9 cellular contexts compared by ENCODE assay signal in genomic region chr10:125084191-125085186, GRCh38.
DNase-seq lines count a peak whose midpoint lies in the region; ATAC-seq and TF ChIP-seq lines count a peak whose summit lies in the region.
"Had no signal": no experiment of that assay in that cellular context is flagged by ENCODE, and none has a peak within 500 bp of the region (broad histone marks: within the 10 kb centered on the region; RNA-seq: fewer than 3 reads in every experiment).

No MANE protein-coding gene starts in this region.

- DNase-seq in GM04503 (ENCODE audit: low read depth) (peak; percentile 85), SJSA1 (ENCODE audit: low read depth in 1 of 2, low spot score in 2 of 2) (peak; percentile 91), glomerular endothelial cell (ENCODE audit: extremely low read depth, low read depth, low spot score) (peak; percentile 81), pulmonary artery endothelial cell (ENCODE audit: low read depth, low spot score) (peak; percentile 85), lower leg skin (ENCODE audit: low spot score in 2 of 2) (no peak)
- no peak for DNase-seq in stimulated activated CD4-positive, alpha-beta T cell treated with anti-CD3 and anti-CD28 coated beads, Interleukin-2, amount 100 ng/mL, for 24 hours
- DNase-seq in activated naive CD4-positive, alpha-beta T cell treated with anti-CD3 and anti-CD28 coated beads, Interleukin-2, amount 10 ng/mL, durations not matched to agents 7 days and 5 days, result no peak
- DNase-seq in activated CD8-positive, alpha-beta T cell treated with anti-CD3 and anti-CD28 coated beads for 36 hours, result no peak

- TF ChIP-seq CTCF in activated CD8-positive, alpha-beta T cell treated with anti-CD3 and anti-CD28 coated beads for 36 hours (IDR thresholded peaks at IDR 0.05), result no peak
- no peak for TF ChIP-seq CTCF in lower leg skin (IDR thresholded peaks at IDR 0.05)

- H3K27ac ChIP-seq in SJSA1, result peak overlapping the region; percentile 91

- H3K36me3 Mint-ChIP-seq in activated naive CD4-positive, alpha-beta T cell treated with anti-CD3 and anti-CD28 coated beads, Interleukin-2, amount 10 ng/mL, durations not matched to agents 7 days and 5 days, result no peaks in the 10 kb centered on the region
- H3K36me3 Mint-ChIP-seq in activated CD8-positive, alpha-beta T cell treated with anti-CD3 and anti-CD28 coated beads for 36 hours (ENCODE audit: low read depth), result no peaks in the 10 kb centered on the region

- peaks cover 12% of the 10 kb centered on the region for H3K27me3 Mint-ChIP-seq in activated naive CD4-positive, alpha-beta T cell treated with anti-CD3 and anti-CD28 coated beads, Interleukin-2, amount 10 ng/mL, durations not matched to agents 7 days and 5 days
- no peaks in the 10 kb centered on the region for H3K27me3 Mint-ChIP-seq in activated CD8-positive, alpha-beta T cell treated with anti-CD3 and anti-CD28 coated beads for 36 hours
- H3K27me3 Mint-ChIP-seq: dendritic cell treated with granulocyte-macrophage colony-stimulating factor and Interleukin-4, amounts not matched to agents 40 ng/mL and 50 ng/mL, for 4 days had no signal

- POLR2A ChIA-PET in activated CD8-positive, alpha-beta T cell treated with anti-CD3 and anti-CD28 coated beads for 36 hours (lab: Charles Lee), result no interaction called here

- CTCF ChIA-PET in activated naive CD4-positive, alpha-beta T cell treated with anti-CD3 and anti-CD28 coated beads, Interleukin-2, amount 10 ng/mL, durations not matched to agents 7 days and 5 days (lab: Charles Lee), result interaction anchor here (1.0 to 1.1 kb wide), 2 partner anchors 10 to 69 kb away, joined by 3 to 4 read pairs; no protein-coding TSS in a partner anchor
- CTCF ChIA-PET in activated CD8-positive, alpha-beta T cell treated with anti-CD3 and anti-CD28 coated beads for 36 hours (lab: Charles Lee), result interaction anchor here (0.8 to 1.6 kb wide), 2 partner anchors 10 to 37 kb away, joined by 3 to 8 read pairs; no protein-coding TSS in a partner anchor

- H3K4me3 ChIP-seq in SJSA1 (no peak overlapping the region), lower leg skin (ENCODE audit: low read depth, poor library complexity, severe bottlenecking) (no peak overlapping the region)

- H3K27ac Mint-ChIP-seq in activated naive CD4-positive, alpha-beta T cell treated with anti-CD3 and anti-CD28 coated beads, Interleukin-2, amount 10 ng/mL, durations not matched to agents 7 days and 5 days, result no peak overlapping the region
- H3K27ac Mint-ChIP-seq in activated CD8-positive, alpha-beta T cell treated with anti-CD3 and anti-CD28 coated beads for 36 hours, result no peak overlapping the region

- H3K27me3 ChIP-seq in SJSA1 (replicated peaks), result no peaks in the 10 kb centered on the region

- no peaks in the 10 kb centered on the region for H3K9me3 Mint-ChIP-seq in activated naive CD4-positive, alpha-beta T cell treated with anti-CD3 and anti-CD28 coated beads, Interleukin-2, amount 10 ng/mL, durations not matched to agents 7 days and 5 days
- no peaks in the 10 kb centered on the region for H3K9me3 Mint-ChIP-seq in activated CD8-positive, alpha-beta T cell treated with anti-CD3 and anti-CD28 coated beads for 36 hours
- H3K9me3 Mint-ChIP-seq: dendritic cell treated with granulocyte-macrophage colony-stimulating factor and Interleukin-4, amounts not matched to agents 40 ng/mL and 50 ng/mL, for 4 days had no signal

- peaks cover 42% of the 10 kb centered on the region for H3K36me3 ChIP-seq in SJSA1

- TF ChIP-seq POLR2A in lower leg skin (IDR thresholded peaks at IDR 0.05), result no peak

- intact Hi-C loops in activated CD8-positive, alpha-beta T cell treated with anti-CD3 and anti-CD28 coated beads for 36 hours (cut with micrococcal nuclease), result no loop called here
- intact Hi-C loops in lower leg skin (cut with DNase I; ENCODE audit: low total_unique reads), result no loop called here

- no peaks in the 10 kb centered on the region for H3K9me3 ChIP-seq in SJSA1 (replicated peaks)

- H3K4me3 Mint-ChIP-seq in activated naive CD4-positive, alpha-beta T cell treated with anti-CD3 and anti-CD28 coated beads, Interleukin-2, amount 10 ng/mL, durations not matched to agents 7 days and 5 days, result no peak overlapping the region
- no peak overlapping the region for H3K4me3 Mint-ChIP-seq in activated CD8-positive, alpha-beta T cell treated with anti-CD3 and anti-CD28 coated beads for 36 hours
- H3K4me3 Mint-ChIP-seq: dendritic cell treated with granulocyte-macrophage colony-stimulating factor and Interleukin-4, amounts not matched to agents 40 ng/mL and 50 ng/mL, for 4 days had no signal

- WGBS in lower leg skin, 2 donors, result 71 to 77% methylated on average over 25 to 27 of the region's 28 CpGs

- ATAC-seq in activated CD8-positive, alpha-beta T cell treated with anti-CD3 and anti-CD28 coated beads for 36 hours, result no peak

- H3K4me1 ChIP-seq in SJSA1 (replicated peaks), result peaks cover 43% of the 10 kb centered on the region

- no peaks in the 10 kb centered on the region for H3K4me1 Mint-ChIP-seq in activated naive CD4-positive, alpha-beta T cell treated with anti-CD3 and anti-CD28 coated beads, Interleukin-2, amount 10 ng/mL, durations not matched to agents 7 days and 5 days
- H3K4me1 Mint-ChIP-seq in activated CD8-positive, alpha-beta T cell treated with anti-CD3 and anti-CD28 coated beads for 36 hours (ENCODE audit: low read depth), result no peaks in the 10 kb centered on the region

Comparison
In these comparisons a context has a peak if more than half of its experiments do, and no peak if none do; other contexts are left out.
1. DNase-seq: peak in GM04503 (single experiment), SJSA1 (2 of 2), glomerular endothelial cell (single experiment) and pulmonary artery endothelial cell (single experiment); none in stimulated activated CD4-positive, alpha-beta T cell treated with anti-CD3 and anti-CD28 coated beads, Interleukin-2, amount 100 ng/mL, for 24 hours (0 of 2), activated naive CD4-positive, alpha-beta T cell treated with anti-CD3 and anti-CD28 coated beads, Interleukin-2, amount 10 ng/mL, durations not matched to agents 7 days and 5 days (single experiment), activated CD8-positive, alpha-beta T cell treated with anti-CD3 and anti-CD28 coated beads for 36 hours (single experiment) and lower leg skin (0 of 2).